In genomic region chr4:38678078-38678477, GRCh38 we compare ENCODE assay signal across 12 cellular contexts. TPM values are rescaled to one million over a fixed set of nuclear protein-coding genes. Genes with fewer than 3 reads are reported as not detected.
A peak's percentile ranks its signal among the peaks of the same experiment; 100 is the strongest.
DNase-seq lines count a peak whose midpoint lies in the region; ATAC-seq and TF ChIP-seq lines count a peak whose summit lies in the region.
"Had no signal": no experiment of that assay in that cellular context is flagged by ENCODE, and none has a peak within 500 bp of the region (broad histone marks: within the 10 kb centered on the region; RNA-seq: fewer than 3 reads in every experiment).

No MANE protein-coding gene starts in this region.

- no peaks in the 10 kb centered on the region for H3K9me3 ChIP-seq in CD4-positive, alpha-beta memory T cell (ENCODE audit: control insufficient read depth in 1 of 2, low read length in 2 of 2)
- H3K9me3 ChIP-seq in ascending aorta = no peaks in the 10 kb centered on the region
- H3K9me3 ChIP-seq in testis = no peaks in the 10 kb centered on the region
- H3K9me3 ChIP-seq: body of pancreas had no signal

- POLR2A ChIA-PET in CD4-positive, alpha-beta memory T cell (lab: Charles Lee; ENCODE audit: partially characterized antibody) = interaction anchor here (0.9 to 8.2 kb wide), 5 partner anchors 12 to 499 kb away, joined by 3 to 48 read pairs (median 6); partner anchors contain the start of gene KLF3
- POLR2A ChIA-PET in activated B cell treated with CpG ODN at 0.5 μM for 24 hours (lab: Charles Lee) = no interaction called here

- no peaks in the 10 kb centered on the region for H3K27me3 Mint-ChIP-seq in CD4-positive, alpha-beta memory T cell
- H3K27me3 Mint-ChIP-seq in activated B cell treated with CpG ODN at 0.5 μM for 24 hours = no peaks in the 10 kb centered on the region

- peaks cover 64 to 90% (median 75%) of the 10 kb centered on the region in 4 donors for H3K4me1 Mint-ChIP-seq in CD4-positive, alpha-beta memory T cell
- H3K4me1 Mint-ChIP-seq in activated B cell treated with CpG ODN at 0.5 μM for 24 hours = peaks cover 43% of the 10 kb centered on the region

- intact Hi-C loops in CD4-positive, alpha-beta memory T cell (cut with micrococcal nuclease) = loop anchor here (5.0 kb wide), 2 partner anchors 76 to 156 kb away; no protein-coding TSS in a partner anchor
- intact Hi-C loops in activated B cell treated with CpG ODN at 0.5 μM for 24 hours (cut with micrococcal nuclease) = loop anchor here (5.0 kb wide), 2 partner anchors 179 to 876 kb away; partner anchors contain the start of gene TLR6
- intact Hi-C loops in ascending aorta (cut with DNase I) = no loop called here
- intact Hi-C loops in testis (cut with DNase I; ENCODE audit: low total_unique reads) = no loop called here

- no peak for ATAC-seq in activated B cell treated with CpG ODN at 0.5 μM for 24 hours (ENCODE audit: low read depth)
- no peak for ATAC-seq in GM19035 (IDR thresholded peaks at IDR 0.05; ENCODE audit: unreplicated experiment)
- ATAC-seq: body of pancreas had no signal

- no peak for DNase-seq in CD4-positive, alpha-beta memory T cell
- DNase-seq in activated B cell treated with CpG ODN at 0.5 μM for 24 hours (no peak), glomerular visceral epithelial cell (ENCODE audit: extremely low spot score) (peak; percentile 36), retina (peak; percentile 62), ascending aorta (ENCODE audit: low spot score in 2 of 2) (no peak), testis (no peak), NCI-H2171 (lab: John Stamatoyannopoulos, UW) (no peak)
- DNase-seq: body of pancreas, islet precursor cell, NCI-H524 treated with DMSO at 0.1 percent for 48 hours had no signal

- TF ChIP-seq POLR2A in testis (IDR thresholded peaks at IDR 0.05) = no peak

- TF ChIP-seq CTCF in activated B cell treated with CpG ODN at 0.5 μM for 24 hours (IDR thresholded peaks at IDR 0.05) (no peak), ascending aorta (IDR thresholded peaks at IDR 0.05) (no peak), testis (IDR thresholded peaks at IDR 0.05) (no peak)

- peaks cover 75% of the 10 kb centered on the region for H3K4me1 ChIP-seq in CD4-positive, alpha-beta memory T cell (ENCODE audit: insufficient read depth, low read length)
- H3K4me1 ChIP-seq in ascending aorta (peaks cover 30 to 59% of the 10 kb centered on the region in 2 donors), testis (peaks cover 28% of the 10 kb centered on the region)

- peaks cover 30 to 47% of the 10 kb centered on the region in 2 donors for H3K36me3 Mint-ChIP-seq in CD4-positive, alpha-beta memory T cell
- H3K36me3 Mint-ChIP-seq in activated B cell treated with CpG ODN at 0.5 μM for 24 hours (ENCODE audit: low read depth) = peaks cover 41% of the 10 kb centered on the region

- H3K27me3 ChIP-seq in CD4-positive, alpha-beta memory T cell (ENCODE audit: insufficient read depth, low read length) = no peaks in the 10 kb centered on the region
- no peaks in the 10 kb centered on the region for H3K27me3 ChIP-seq in ascending aorta
- no peaks in the 10 kb centered on the region for H3K27me3 ChIP-seq in testis
- H3K27me3 ChIP-seq: body of pancreas had no signal

- H3K27ac ChIP-seq in CD4-positive, alpha-beta memory T cell (ENCODE audit: low read depth, low read length) = no peak overlapping the region
- H3K27ac ChIP-seq in ascending aorta (no peak overlapping the region), testis (no peak overlapping the region)
- H3K27ac ChIP-seq: body of pancreas, HL-60 had no signal

- peak overlapping the region in 5 of 7 donors; percentile 59 to 88 (median 68) for H3K27ac Mint-ChIP-seq in CD4-positive, alpha-beta memory T cell
- peak overlapping the region; percentile 4 for H3K27ac Mint-ChIP-seq in activated B cell treated with CpG ODN at 0.5 μM for 24 hours

- H3K4me3 ChIP-seq in CD4-positive, alpha-beta memory T cell (ENCODE audit: low read length in 2 of 2) = no peak overlapping the region
- no peak overlapping the region for H3K4me3 ChIP-seq in ascending aorta
- H3K4me3 ChIP-seq in testis = no peak overlapping the region
- H3K4me3 ChIP-seq: body of pancreas had no signal

- CTCF ChIA-PET in CD4-positive, alpha-beta memory T cell (lab: Charles Lee; ENCODE audit: partially characterized antibody) = interaction anchor here (1.0 to 6.5 kb wide), 4 partner anchors 9 to 498 kb away, joined by 3 to 171 read pairs (median 78); no protein-coding TSS in a partner anchor
- CTCF ChIA-PET in activated B cell treated with CpG ODN at 0.5 μM for 24 hours (lab: Charles Lee) = interaction anchor here (0.9 to 5.2 kb wide), 2 partner anchors 499 to 616 kb away, joined by 3 to 221 read pairs; no protein-coding TSS in a partner anchor

- peaks cover 14% of the 10 kb centered on the region for H3K36me3 ChIP-seq in CD4-positive, alpha-beta memory T cell (ENCODE audit: insufficient read depth, low read length)
- H3K36me3 ChIP-seq in ascending aorta (peaks cover 16 to 17% of the 10 kb centered on the region in 2 donors), testis (ENCODE audit: low read depth, missing control alignments) (no peaks in the 10 kb centered on the region)

- WGBS in testis, 2 donors = 68 to 72% methylated on average over 5 of the region's 5 CpGs

- no peaks in the 10 kb centered on the region for H3K9me3 Mint-ChIP-seq in CD4-positive, alpha-beta memory T cell
- no peaks in the 10 kb centered on the region for H3K9me3 Mint-ChIP-seq in activated B cell treated with CpG ODN at 0.5 μM for 24 hours

- peak overlapping the region in 2 of 8 donors; percentile 16 to 28 for H3K4me3 Mint-ChIP-seq in CD4-positive, alpha-beta memory T cell
- H3K4me3 Mint-ChIP-seq in activated B cell treated with CpG ODN at 0.5 μM for 24 hours = no peak overlapping the region

RNA-seq across cellular contexts. Expression of gene KLF3, which starts 14.1 kb away (rescaled TPM):
- 100 to 1,000 TPM; 119 to 122 TPM for total RNA-seq in CD4-positive, alpha-beta memory T cell
- polyA plus RNA-seq in CD4-positive, alpha-beta memory T cell = 10 to 100 TPM; 72.4 to 83.3 TPM
- total RNA-seq in activated B cell treated with CpG ODN at 0.5 μM for 24 hours = 14.5 and 15.9 TPM in 2 replicates
- total RNA-seq in ascending aorta = 21.5 TPM
- total RNA-seq in testis = 10 to 100 TPM; 21.2 to 24.6 TPM
- polyA plus RNA-seq in testis (ENCODE audit: insufficient read depth, low read depth, low replicate concordance) = 16.4 TPM

Comparison
In these comparisons a context has a peak if more than half of its experiments do, and no peak if none do; other contexts are left out.
1. DNase-seq: peak in glomerular visceral epithelial cell (single experiment) and retina (single experiment); none in CD4-positive, alpha-beta memory T cell (0 of 5), activated B cell treated with CpG ODN at 0.5 μM for 24 hours (single experiment), ascending aorta (0 of 2), testis (single experiment) and NCI-H2171 (single experiment).
2. intact Hi-C loops: an anchor here in CD4-positive, alpha-beta memory T cell (5.0 kb wide) and activated B cell treated with CpG ODN at 0.5 μM for 24 hours (5.0 kb wide); none called in ascending aorta and testis.